33 cellular contexts compared by ENCODE assay signal in genomic region chr7:7895004-7895650, GRCh38.
A peak's percentile ranks its signal among the peaks of the same experiment; 100 is the strongest.
DNase-seq lines count a peak whose midpoint lies in the region; ATAC-seq and TF ChIP-seq lines count a peak whose summit lies in the region.
"Had no signal": no experiment of that assay in that cellular context is flagged by ENCODE, and none has a peak within 500 bp of the region (broad histone marks: within the 10 kb centered on the region; RNA-seq: fewer than 3 reads in every experiment).

No MANE protein-coding gene starts in this region.

- H3K27ac Mint-ChIP-seq in activated CD8-positive, alpha-beta memory T cell treated with anti-CD3 and anti-CD28 coated beads, Interleukin-2, amount 10 ng/mL, durations not matched to agents 7 days and 5 days, result no peak overlapping the region
- H3K27ac Mint-ChIP-seq: activated CD4-positive, alpha-beta memory T cell treated with anti-CD3 and anti-CD28 coated beads for 36 hours; activated T-helper 1 cell treated with anti-CD3 and anti-CD28 coated beads, Interleukin-12 subunit alpha, Interleukin-12 subunit beta, Interleukin-2, Interleukin-4 antibody, amounts not matched to agents 30 ng/mL and 10 ng/mL and 1 ng/mL, durations not matched to agents 14 hours and 24 hours and 36 hours; CD14-positive monocyte; dendritic cell treated with granulocyte-macrophage colony-stimulating factor and Interleukin-4, amounts not matched to agents 40 ng/mL and 50 ng/mL, for 4 days; mesothelial cell of epicardium; stimulated activated naive B cell treated with anti-CD40 and anti-IgM and Interleukin-4, amounts not matched to agents 10 μg/mL and 1 μg/mL and 100 μg/mL, for 72 hours had no signal

- no peak for ATAC-seq in GM21360 (IDR thresholded peaks at IDR 0.05; ENCODE audit: unreplicated experiment)
- no peak for ATAC-seq in activated CD8-positive, alpha-beta memory T cell treated with anti-CD3 and anti-CD28 coated beads, Interleukin-2, amount 10 ng/mL, durations not matched to agents 7 days and 5 days
- ATAC-seq: foreskin keratinocyte; Panc1; stimulated activated naive B cell treated with anti-CD40 and anti-IgM and Interleukin-4, amounts not matched to agents 10 μg/mL and 1 μg/mL and 100 μg/mL, for 72 hours had no signal

- no peaks in the 10 kb centered on the region for H3K4me1 Mint-ChIP-seq in activated CD8-positive, alpha-beta memory T cell treated with anti-CD3 and anti-CD28 coated beads, Interleukin-2, amount 10 ng/mL, durations not matched to agents 7 days and 5 days
- H3K4me1 Mint-ChIP-seq: naive B cell had no signal

- no peaks in the 10 kb centered on the region for H3K36me3 ChIP-seq in HEK293 (ENCODE audit: control insufficient read depth in 2 of 2, insufficient read depth in 1 of 2, low read length in 2 of 2)
- H3K36me3 ChIP-seq: esophagus squamous epithelium, MG63, upper lobe of right lung had no signal

- H3K4me1 ChIP-seq in HEK293 (ENCODE audit: control insufficient read depth, insufficient read depth, low read length), result no peaks in the 10 kb centered on the region
- H3K4me1 ChIP-seq: esophagus squamous epithelium, upper lobe of right lung had no signal

- no peak overlapping the region for H3K27ac ChIP-seq in HEK293 (ENCODE audit: extremely low read depth, low read depth, low read length)
- H3K27ac ChIP-seq: esophagus squamous epithelium, foreskin keratinocyte, GM23248, HL-60, KMS-11, upper lobe of right lung had no signal

- DNase-seq in NCI-H146 (lab: John Stamatoyannopoulos, UW) (peak; percentile 26), NCI-H146 treated with DMSO at 0.1 percent for 48 hours (lab: John Stamatoyannopoulos, UW; ENCODE audit: unreplicated experiment) (no peak), globus pallidus (ENCODE audit: low spot score) (peak; percentile 64), putamen (ENCODE audit: low spot score) (peak; percentile 34), HT-29 (ENCODE audit: low spot score) (no peak)
- DNase-seq in activated CD8-positive, alpha-beta memory T cell treated with anti-CD3 and anti-CD28 coated beads, Interleukin-2, amount 10 ng/mL, durations not matched to agents 7 days and 5 days, result no peak
- DNase-seq: activated CD4-positive, alpha-beta memory T cell treated with anti-CD3 and anti-CD28 coated beads for 36 hours; activated CD4-positive, CD25-positive, alpha-beta regulatory T cell treated with anti-CD3 and anti-CD28 coated beads, Interleukin-2, amount 50 U/mL, for 72 hours; activated CD8-positive, alpha-beta memory T cell treated with anti-CD3 and anti-CD28 coated beads, Interleukin-2, amount 50 U/mL, for 4 hours; activated naive CD4-positive, alpha-beta T cell treated with Interleukin-2 at 50 U/mL for 16 hours; Caco-2; central memory CD4-positive, alpha-beta T cell; DND-41; esophagus squamous epithelium; foreskin keratinocyte; GM23248; kidney glomerular epithelial cell; MG63; naive B cell; Right ventricle myocardium superior; stimulated activated CD4-positive, alpha-beta T cell treated with anti-CD3 and anti-CD28 coated beads, Interleukin-15, amount 100 ng/mL, for 24 hours; stimulated activated naive B cell treated with anti-CD40 and anti-IgM and Interleukin-4, amounts not matched to agents 10 μg/mL and 1 μg/mL and 100 μg/mL, for 72 hours; T-helper 2 cell; upper lobe of right lung had no signal

- no peaks in the 10 kb centered on the region for H3K9me3 ChIP-seq in HEK293 (ENCODE audit: control insufficient read depth, insufficient read depth, low read depth, low read length)
- H3K9me3 ChIP-seq: Caco-2, esophagus squamous epithelium, MG63, upper lobe of right lung had no signal

- CTCF ChIA-PET in HEK293 (lab: Yijun Ruan, JAX), result interaction anchor here (0.7 kb wide), 1 partner anchor 35 kb away, joined by 4 read pairs; no protein-coding TSS in a partner anchor
- CTCF ChIA-PET in activated CD8-positive, alpha-beta memory T cell treated with anti-CD3 and anti-CD28 coated beads, Interleukin-2, amount 10 ng/mL, durations not matched to agents 7 days and 5 days (lab: Charles Lee), result interaction anchor here (0.6 kb wide), 1 partner anchor 72 kb away, joined by 3 read pairs; no protein-coding TSS in a partner anchor

- TF ChIP-seq CTCF in HEK293 (tag by site-specific recombination; IDR thresholded peaks at IDR 0.05), result no peak

- H3K4me3 Mint-ChIP-seq in activated CD8-positive, alpha-beta memory T cell treated with anti-CD3 and anti-CD28 coated beads, Interleukin-2, amount 10 ng/mL, durations not matched to agents 7 days and 5 days, result no peak overlapping the region
- H3K4me3 Mint-ChIP-seq: activated CD4-positive, alpha-beta memory T cell treated with anti-CD3 and anti-CD28 coated beads for 36 hours; activated T-helper 1 cell treated with anti-CD3 and anti-CD28 coated beads, Interleukin-12 subunit alpha, Interleukin-12 subunit beta, Interleukin-2, Interleukin-4 antibody, amounts not matched to agents 30 ng/mL and 10 ng/mL and 1 ng/mL, durations not matched to agents 14 hours and 24 hours and 36 hours; CD14-positive monocyte; dendritic cell treated with granulocyte-macrophage colony-stimulating factor and Interleukin-4, amounts not matched to agents 40 ng/mL and 50 ng/mL, for 4 days; mesothelial cell of epicardium; naive B cell; stimulated activated naive B cell treated with anti-CD40 and anti-IgM and Interleukin-4, amounts not matched to agents 10 μg/mL and 1 μg/mL and 100 μg/mL, for 72 hours had no signal

- peaks cover 2% of the 10 kb centered on the region for H3K9me3 Mint-ChIP-seq in activated CD8-positive, alpha-beta memory T cell treated with anti-CD3 and anti-CD28 coated beads, Interleukin-2, amount 10 ng/mL, durations not matched to agents 7 days and 5 days (ENCODE audit: low read depth)
- H3K9me3 Mint-ChIP-seq: activated CD4-positive, alpha-beta memory T cell treated with anti-CD3 and anti-CD28 coated beads for 36 hours; activated T-helper 1 cell treated with anti-CD3 and anti-CD28 coated beads, Interleukin-12 subunit alpha, Interleukin-12 subunit beta, Interleukin-2, Interleukin-4 antibody, amounts not matched to agents 30 ng/mL and 10 ng/mL and 1 ng/mL, durations not matched to agents 14 hours and 24 hours and 36 hours; dendritic cell treated with granulocyte-macrophage colony-stimulating factor and Interleukin-4, amounts not matched to agents 40 ng/mL and 50 ng/mL, for 4 days; naive B cell; stimulated activated naive B cell treated with anti-CD40 and anti-IgM and Interleukin-4, amounts not matched to agents 10 μg/mL and 1 μg/mL and 100 μg/mL, for 72 hours had no signal

- POLR2A ChIA-PET in HEK293 (lab: Yijun Ruan, JAX), result no interaction called here

- H3K36me3 Mint-ChIP-seq in activated CD8-positive, alpha-beta memory T cell treated with anti-CD3 and anti-CD28 coated beads, Interleukin-2, amount 10 ng/mL, durations not matched to agents 7 days and 5 days, result peaks cover 4% of the 10 kb centered on the region

- H3K27me3 Mint-ChIP-seq in activated CD8-positive, alpha-beta memory T cell treated with anti-CD3 and anti-CD28 coated beads, Interleukin-2, amount 10 ng/mL, durations not matched to agents 7 days and 5 days, result no peaks in the 10 kb centered on the region
- H3K27me3 Mint-ChIP-seq: activated CD4-positive, alpha-beta memory T cell treated with anti-CD3 and anti-CD28 coated beads for 36 hours; dendritic cell treated with granulocyte-macrophage colony-stimulating factor and Interleukin-4, amounts not matched to agents 40 ng/mL and 50 ng/mL, for 4 days; naive B cell; stimulated activated naive B cell treated with anti-CD40 and anti-IgM and Interleukin-4, amounts not matched to agents 10 μg/mL and 1 μg/mL and 100 μg/mL, for 72 hours had no signal

- H3K4me3 ChIP-seq in HEK293 (ENCODE audit: low read depth, low read length), result no peak overlapping the region
- H3K4me3 ChIP-seq: esophagus squamous epithelium, GM23248, MG63, upper lobe of right lung had no signal

TF ChIP-seq in HEK293, 187 proteins besides CTCF, POLR2A, EP300 and RAD21:
- TF ChIP-seq ZNF837 (tag by site-specific recombination; IDR thresholded peaks at IDR 0.05) (no peak), HIC1 (tag by site-specific recombination; IDR thresholded peaks at IDR 0.05) (no peak), ZNF148 (tag by site-specific recombination; IDR thresholded peaks at IDR 0.05; ENCODE audit: borderline replicate concordance) (no peak), ZNF335 (tag by site-specific recombination; conservative IDR thresholded peaks at IDR 0.05) (0 out of 2 replicates have a peak, but pooled peaks have one; percentile 13), ZNF324 (tag by site-specific recombination; IDR thresholded peaks at IDR 0.05) (no peak)

Comparison
In these comparisons a context has a peak if more than half of its experiments do, and no peak if none do; other contexts are left out.
1. DNase-seq: peak in NCI-H146 (single experiment), globus pallidus (single experiment) and putamen (single experiment); none in NCI-H146 treated with DMSO at 0.1 percent for 48 hours (single experiment), HT-29 (single experiment) and activated CD8-positive, alpha-beta memory T cell treated with anti-CD3 and anti-CD28 coated beads, Interleukin-2, amount 10 ng/mL, durations not matched to agents 7 days and 5 days (single experiment).